In the genomic region with DNA sequence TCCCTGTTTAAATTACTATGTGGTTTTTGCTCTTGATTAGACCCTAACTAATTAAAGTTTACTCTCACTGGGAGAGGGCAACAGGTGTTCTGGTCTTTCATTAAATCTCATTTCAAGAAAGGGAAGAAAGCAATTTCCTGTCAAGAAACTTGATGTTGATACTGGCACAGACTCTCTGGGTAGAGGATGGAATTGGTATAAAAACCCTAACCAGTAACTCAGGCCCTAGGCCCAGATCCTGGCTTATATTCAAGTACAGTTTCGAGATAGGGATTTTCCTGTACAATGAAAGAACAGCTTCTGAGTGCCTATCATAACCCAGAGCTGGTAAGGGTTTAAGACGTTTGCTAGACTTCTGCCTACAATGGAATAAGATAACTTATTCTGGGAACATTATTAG, we compare ENCODE assay signal across 11 cellular contexts.
DNase-seq lines count a peak whose midpoint lies in the region; ATAC-seq lines count a peak whose summit lies in the region.
"Had no signal": no experiment of that assay in that cellular context is flagged by ENCODE, and none has a peak within 500 bp of the region (broad histone marks: within the 10 kb centered on the region; RNA-seq: fewer than 3 reads in every experiment).

No MANE protein-coding gene starts in this region.

- CTCF ChIA-PET in activated CD8-positive, alpha-beta memory T cell treated with anti-CD3 and anti-CD28 coated beads, Interleukin-2, amount 10 ng/mL, durations not matched to agents 7 days and 5 days (lab: Charles Lee) = interaction anchor here (0.7 to 1.8 kb wide), 6 partner anchors 23 to 287 kb away, joined by 3 to 7 read pairs (median 4); a partner anchor contains a TSS
- CTCF ChIA-PET in activated CD8-positive, alpha-beta T cell treated with anti-CD3 and anti-CD28 coated beads, Interleukin-2, amount 10 ng/mL, durations not matched to agents 7 days and 5 days (lab: Charles Lee) = interaction anchor here (1.3 kb wide), 1 partner anchor 15 kb away, joined by 3 read pairs; no protein-coding TSS in a partner anchor

- no peak for DNase-seq in activated CD8-positive, alpha-beta memory T cell treated with anti-CD3 and anti-CD28 coated beads, Interleukin-2, amount 10 ng/mL, durations not matched to agents 7 days and 5 days
- DNase-seq in activated CD8-positive, alpha-beta memory T cell treated with anti-CD3 and anti-CD28 coated beads for 24 hours = no peak
- no peak for DNase-seq in activated CD8-positive, alpha-beta T cell treated with anti-CD3 and anti-CD28 coated beads, Interleukin-2, amount 10 ng/mL, durations not matched to agents 7 days and 5 days
- DNase-seq in NCI-H2081 treated with DMSO at 0.1 percent for 48 hours (lab: John Stamatoyannopoulos, UW) (no peak), NCI-H2107 treated with DMSO at 0.1 percent for 48 hours (lab: John Stamatoyannopoulos, UW; ENCODE audit: unreplicated experiment) (no peak), left cardiac atrium (no peak)
- DNase-seq: activated CD4-positive, CD25-positive, alpha-beta regulatory T cell treated with anti-CD3 and anti-CD28 coated beads, Interleukin-2, amount 50 U/mL, for 72 hours; NCI-H1436 treated with DMSO at 0.1 percent for 48 hours had no signal

- peaks cover 15% of the 10 kb centered on the region for H3K36me3 Mint-ChIP-seq in activated CD8-positive, alpha-beta memory T cell treated with anti-CD3 and anti-CD28 coated beads, Interleukin-2, amount 10 ng/mL, durations not matched to agents 7 days and 5 days
- H3K36me3 Mint-ChIP-seq in activated CD8-positive, alpha-beta T cell treated with anti-CD3 and anti-CD28 coated beads, Interleukin-2, amount 10 ng/mL, durations not matched to agents 7 days and 5 days (ENCODE audit: low read depth) = peaks cover 3% of the 10 kb centered on the region

- POLR2A ChIA-PET in activated CD8-positive, alpha-beta T cell treated with anti-CD3 and anti-CD28 coated beads, Interleukin-2, amount 10 ng/mL, durations not matched to agents 7 days and 5 days (lab: Charles Lee) = interaction anchor here (0.6 kb wide), 1 partner anchor 626 kb away, joined by 3 read pairs; no protein-coding TSS in a partner anchor

- no peaks in the 10 kb centered on the region for H3K9me3 Mint-ChIP-seq in activated CD8-positive, alpha-beta memory T cell treated with anti-CD3 and anti-CD28 coated beads, Interleukin-2, amount 10 ng/mL, durations not matched to agents 7 days and 5 days (ENCODE audit: low read depth)
- H3K9me3 Mint-ChIP-seq in activated CD8-positive, alpha-beta T cell treated with anti-CD3 and anti-CD28 coated beads, Interleukin-2, amount 10 ng/mL, durations not matched to agents 7 days and 5 days (ENCODE audit: insufficient read depth) = peaks cover 6% of the 10 kb centered on the region

- peak overlapping the region; percentile 36 for H3K27ac ChIP-seq in temporal lobe (ENCODE audit: low read depth, low read length)
- H3K27ac ChIP-seq: A549 had no signal

- H3K27ac Mint-ChIP-seq in activated CD8-positive, alpha-beta memory T cell treated with anti-CD3 and anti-CD28 coated beads, Interleukin-2, amount 10 ng/mL, durations not matched to agents 7 days and 5 days = peak overlapping the region; percentile 84
- peak overlapping the region; percentile 24 for H3K27ac Mint-ChIP-seq in activated CD8-positive, alpha-beta T cell treated with anti-CD3 and anti-CD28 coated beads, Interleukin-2, amount 10 ng/mL, durations not matched to agents 7 days and 5 days

- H3K4me1 Mint-ChIP-seq in activated CD8-positive, alpha-beta memory T cell treated with anti-CD3 and anti-CD28 coated beads, Interleukin-2, amount 10 ng/mL, durations not matched to agents 7 days and 5 days = peaks cover 25% of the 10 kb centered on the region
- H3K4me1 Mint-ChIP-seq in activated CD8-positive, alpha-beta T cell treated with anti-CD3 and anti-CD28 coated beads, Interleukin-2, amount 10 ng/mL, durations not matched to agents 7 days and 5 days (ENCODE audit: low read depth) = peaks cover 16% of the 10 kb centered on the region

- intact Hi-C loops in left cardiac atrium (cut with DNase I) = no loop called here

- no peak for ATAC-seq in activated CD8-positive, alpha-beta memory T cell treated with anti-CD3 and anti-CD28 coated beads, Interleukin-2, amount 10 ng/mL, durations not matched to agents 7 days and 5 days
- ATAC-seq in HG03045 (IDR thresholded peaks at IDR 0.05; ENCODE audit: unreplicated experiment) (peak; percentile 31), left cardiac atrium (no peak)
- ATAC-seq in activated CD8-positive, alpha-beta T cell treated with anti-CD3 and anti-CD28 coated beads, Interleukin-2, amount 10 ng/mL, durations not matched to agents 7 days and 5 days = no peak

- H3K4me3 Mint-ChIP-seq in activated CD8-positive, alpha-beta memory T cell treated with anti-CD3 and anti-CD28 coated beads, Interleukin-2, amount 10 ng/mL, durations not matched to agents 7 days and 5 days = peak overlapping the region; percentile 46
- no peak overlapping the region for H3K4me3 Mint-ChIP-seq in activated CD8-positive, alpha-beta T cell treated with anti-CD3 and anti-CD28 coated beads, Interleukin-2, amount 10 ng/mL, durations not matched to agents 7 days and 5 days

- no peaks in the 10 kb centered on the region for H3K27me3 Mint-ChIP-seq in activated CD8-positive, alpha-beta memory T cell treated with anti-CD3 and anti-CD28 coated beads, Interleukin-2, amount 10 ng/mL, durations not matched to agents 7 days and 5 days
- H3K27me3 Mint-ChIP-seq in activated CD8-positive, alpha-beta T cell treated with anti-CD3 and anti-CD28 coated beads, Interleukin-2, amount 10 ng/mL, durations not matched to agents 7 days and 5 days (ENCODE audit: low read depth) = no peaks in the 10 kb centered on the region
